In the genomic region with DNA sequence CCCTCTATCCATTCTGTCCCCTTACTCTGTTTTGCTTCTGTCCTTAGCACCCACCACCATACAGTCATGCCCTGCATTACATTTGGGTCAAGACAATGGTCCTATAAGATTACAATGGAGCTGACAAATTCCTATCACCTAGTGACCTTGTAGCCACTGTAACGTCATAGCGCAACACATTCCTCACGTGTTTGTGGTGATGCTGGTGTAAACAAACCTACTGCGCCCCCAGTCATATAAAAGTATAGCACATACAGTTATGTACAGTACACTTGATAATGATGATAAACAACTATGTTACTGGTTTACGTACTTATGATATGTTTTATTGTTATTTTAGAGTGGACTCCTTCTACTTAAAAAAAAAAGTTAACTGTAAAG, we compare ENCODE assay signal across 20 cellular contexts. TPM values are rescaled to one million over a fixed set of nuclear protein-coding genes. Genes with fewer than 3 reads are reported as not detected.
DNase-seq lines count a peak whose midpoint lies in the region; ATAC-seq, FAIRE-seq and TF ChIP-seq lines count a peak whose summit lies in the region.
"Had no signal": no experiment of that assay in that cellular context is flagged by ENCODE, and none has a peak within 500 bp of the region (broad histone marks: within the 10 kb centered on the region; RNA-seq: fewer than 3 reads in every experiment).

No MANE protein-coding gene starts in this region.

- no peak overlapping the region for H2AK5ac ChIP-seq in mesenchymal stem cell (ENCODE audit: low read length, severe bottlenecking)

- H2BK15ac ChIP-seq in mesenchymal stem cell (ENCODE audit: low read depth, poor library complexity, severe bottlenecking): no peak overlapping the region

- H3K79me1 ChIP-seq in mesenchymal stem cell (replicated peaks; ENCODE audit: low read length, poor library complexity, severe bottlenecking): no peaks in the 10 kb centered on the region

- intact Hi-C loops in HepG2 (cut with micrococcal nuclease; ENCODE audit: unreplicated experiment) (loop anchor here (5.0 kb wide), 1 partner anchor 36 kb away; no protein-coding TSS in a partner anchor), right lobe of liver (cut with DNase I) (no loop called here)

- H3K4me1 ChIP-seq in HepG2 (ENCODE audit: insufficient read depth, low read length) (peaks cover 43% of the 10 kb centered on the region), right lobe of liver (no peaks in the 10 kb centered on the region), mesenchymal stem cell (ENCODE audit: control insufficient read depth, insufficient read depth, low read depth, low read length) (peaks cover 18% of the 10 kb centered on the region), GM23248 (ENCODE audit: insufficient read depth) (0 out of 2 replicates have a peak, but pooled peaks cover 7% of the 10 kb centered on the region)

- no peak for FAIRE-seq in HepG2 (lab: Jason Lieb, UNC)
- FAIRE-seq: keratinocyte had no signal

- H3K4me3 Mint-ChIP-seq in activated T-helper 17 cell treated with anti-CD3 and anti-CD28 coated beads, Interleukin-2, amount 50 U/mL, for 72 hours: no peak overlapping the region
- H3K4me3 Mint-ChIP-seq: activated CD8-positive, alpha-beta memory T cell treated with anti-CD3 and anti-CD28 coated beads, Interleukin-2, amount 10 ng/mL, durations not matched to agents 7 days and 5 days; central memory CD8-positive, alpha-beta T cell; memory B cell had no signal

- H3K27me3 ChIP-seq in HepG2 (ENCODE audit: control insufficient read depth in 1 of 2, insufficient read depth in 2 of 2, low read length in 2 of 2) (no peaks in the 10 kb centered on the region), right lobe of liver (no peaks in the 10 kb centered on the region), mesenchymal stem cell (ENCODE audit: control insufficient read depth in 1 of 2, insufficient read depth in 1 of 2, low read length in 2 of 2) (no peaks in the 10 kb centered on the region), GM23248 (replicated peaks; ENCODE audit: insufficient read depth) (0 out of 2 replicates have a peak, but pooled peaks cover under 1% of the 10 kb centered on the region)
- H3K27me3 ChIP-seq: adrenal gland had no signal

- H3K27me3 Mint-ChIP-seq in activated T-helper 17 cell treated with anti-CD3 and anti-CD28 coated beads, Interleukin-2, amount 50 U/mL, for 72 hours: no peaks in the 10 kb centered on the region
- H3K27me3 Mint-ChIP-seq: activated CD8-positive, alpha-beta memory T cell treated with anti-CD3 and anti-CD28 coated beads, Interleukin-2, amount 10 ng/mL, durations not matched to agents 7 days and 5 days; CD8-positive, alpha-beta memory T cell; central memory CD8-positive, alpha-beta T cell had no signal

- in situ Hi-C loops in HepG2 (cut with HindIII; ENCODE audit: extremely low pct_ligation_motif_present, low pct_unique_long_range_greater_than_20kb) (no loop called here), GM23248 (cut with MboI) (no loop called here)

- H2AFZ ChIP-seq in HepG2 (ENCODE audit: low read length) (no peak overlapping the region), mesenchymal stem cell (ENCODE audit: low read depth, low read length) (no peak overlapping the region), GM23248 (no peak overlapping the region)

- no peak overlapping the region for H2BK5ac ChIP-seq in mesenchymal stem cell (ENCODE audit: low read depth, low read length, poor library complexity, severe bottlenecking)

- no peak overlapping the region for H3K4ac ChIP-seq in mesenchymal stem cell (ENCODE audit: low read depth in 1 of 2, low read length in 2 of 2)

- peaks cover 5% of the 10 kb centered on the region for H3K4me1 Mint-ChIP-seq in activated T-helper 17 cell treated with anti-CD3 and anti-CD28 coated beads, Interleukin-2, amount 50 U/mL, for 72 hours

- H3K36me3 Mint-ChIP-seq in activated T-helper 17 cell treated with anti-CD3 and anti-CD28 coated beads, Interleukin-2, amount 50 U/mL, for 72 hours (ENCODE audit: low read depth): no peaks in the 10 kb centered on the region
- H3K36me3 Mint-ChIP-seq: memory B cell had no signal

- TF ChIP-seq POLR2A in HepG2 (IDR thresholded peaks at IDR 0.05; ENCODE audit: insufficient read depth in 1 of 2, low read depth in 2 of 2, low read length in 2 of 2) (no peak), right lobe of liver (IDR thresholded peaks at IDR 0.05) (no peak)

- H3K79me2 ChIP-seq in HepG2 (ENCODE audit: insufficient read depth, low read length) (no peaks in the 10 kb centered on the region), GM23248 (ENCODE audit: insufficient read depth) (no peaks in the 10 kb centered on the region)

- ATAC-seq in HepG2 (no peak), right lobe of liver (no peak), HG03521 (IDR thresholded peaks at IDR 0.05; ENCODE audit: unreplicated experiment) (no peak)
- no peak for ATAC-seq in activated T-helper 17 cell treated with anti-CD3 and anti-CD28 coated beads, Interleukin-2, amount 50 U/mL, for 72 hours (replicated peaks)
- ATAC-seq: activated CD8-positive, alpha-beta memory T cell treated with anti-CD3 and anti-CD28 coated beads, Interleukin-2, amount 10 ng/mL, durations not matched to agents 7 days and 5 days had no signal

- CTCF ChIA-PET in HepG2 (lab: Yijun Ruan, JAX; ENCODE audit: low intra/inter-chr PET ratio, low total read pairs): no interaction called here

- H3K27ac ChIP-seq in HepG2 (ENCODE audit: extremely low read length, insufficient read depth, low read length) (no peak overlapping the region), right lobe of liver (no peak overlapping the region), mesenchymal stem cell (ENCODE audit: low read length, poor library complexity, severe bottlenecking) (no peak overlapping the region), GM23248 (no peak overlapping the region)
- H3K27ac ChIP-seq: adrenal gland, KMS-11 had no signal

- TF ChIP-seq CTCF in HepG2 (CRISPR knock-in tag; IDR thresholded peaks at IDR 0.05): no peak
- TF ChIP-seq CTCF in right lobe of liver (IDR thresholded peaks at IDR 0.05): no peak

- H3F3A ChIP-seq in GM23248 (ENCODE audit: insufficient read depth): 0 out of 2 replicates have a peak, but pooled peaks cover 3% of the 10 kb centered on the region

- H4K91ac ChIP-seq in mesenchymal stem cell (ENCODE audit: low read length): no peak overlapping the region

- H3K23ac ChIP-seq in mesenchymal stem cell (ENCODE audit: low read length in 2 of 2): no peak overlapping the region

- H4K8ac ChIP-seq in mesenchymal stem cell (ENCODE audit: low read length): peak overlapping the region; percentile 71

- H3K36me3 ChIP-seq in HepG2 (replicated peaks in 1 of 2; ENCODE audit: control insufficient read depth in 1 of 2, insufficient read depth in 2 of 2, low read length in 2 of 2): no peaks in the 10 kb centered on the region
- H3K36me3 ChIP-seq in right lobe of liver: no peaks in the 10 kb centered on the region
- no peaks in the 10 kb centered on the region for H3K36me3 ChIP-seq in mesenchymal stem cell (ENCODE audit: control insufficient read depth in 1 of 2, insufficient read depth in 2 of 2, low read depth in 1 of 2, low read length in 2 of 2)
- no peaks in the 10 kb centered on the region for H3K36me3 ChIP-seq in GM23248 (ENCODE audit: low read depth)
- H3K36me3 ChIP-seq: adrenal gland had no signal

- no peaks in the 10 kb centered on the region for H4K20me1 ChIP-seq in HepG2 (ENCODE audit: insufficient read depth, low read length)
- no peaks in the 10 kb centered on the region for H4K20me1 ChIP-seq in GM23248 (ENCODE audit: insufficient read depth)

- no peak overlapping the region for H3K14ac ChIP-seq in mesenchymal stem cell (ENCODE audit: low read length in 2 of 2)

- no peak for TF ChIP-seq RAD21 in HepG2 (CRISPR knock-in tag; IDR thresholded peaks at IDR 0.05)

- TF ChIP-seq EP300 in HepG2 (IDR thresholded peaks at IDR 0.05; ENCODE audit: low read depth in 2 of 2, low read length in 2 of 2): no peak
- no peak for TF ChIP-seq EP300 in HepG2 (CRISPR knock-in tag; IDR thresholded peaks at IDR 0.05; ENCODE audit: borderline replicate concordance)

- peak overlapping the region in 1 of 2 experiments; percentile 67 for H2BK12ac ChIP-seq in mesenchymal stem cell (ENCODE audit: low read length in 2 of 2)

- 41% methylated on average over 5 of the region's 5 CpGs for WGBS in HepG2 (ENCODE audit: low lambda C conversion rate)
- 63% methylated on average over 5 of the region's 5 CpGs for WGBS in right lobe of liver (ENCODE audit: insufficient coverage, low coverage, low lambda C conversion rate, missing lambda C conversion rate)
- WGBS in mesenchymal stem cell: 33% methylated on average over 2 of the region's 5 CpGs
- 87% methylated on average over 5 of the region's 5 CpGs for WGBS in GM23248 (ENCODE audit: low coverage in 1 of 2, low lambda C conversion rate in 2 of 2, missing lambda C conversion rate in 2 of 2), 2 experiments

- H3K9me3 ChIP-seq in HepG2 (ENCODE audit: low read length) (no peaks in the 10 kb centered on the region), right lobe of liver (no peaks in the 10 kb centered on the region), mesenchymal stem cell (ENCODE audit: control insufficient read depth, low read length) (peaks cover 11% of the 10 kb centered on the region), GM23248 (ENCODE audit: low read depth) (no peaks in the 10 kb centered on the region)
- H3K9me3 ChIP-seq: adrenal gland had no signal

- no peak overlapping the region for H3K9ac ChIP-seq in HepG2 (ENCODE audit: insufficient read depth, low read depth, low read length)
- H3K9ac ChIP-seq in mesenchymal stem cell (ENCODE audit: low read length): no peak overlapping the region
- no peak overlapping the region for H3K9ac ChIP-seq in GM23248
- H3K9ac ChIP-seq: KMS-11 had no signal

- H3K4me2 ChIP-seq in HepG2 (ENCODE audit: low read depth, low read length) (no peak overlapping the region), mesenchymal stem cell (ENCODE audit: low read length, poor library complexity, severe bottlenecking) (no peak overlapping the region), GM23248 (ENCODE audit: unreplicated experiment) (no peak overlapping the region)
- H3K4me2 ChIP-seq: KMS-11 had no signal

- no peak overlapping the region for H3K27ac Mint-ChIP-seq in activated T-helper 17 cell treated with anti-CD3 and anti-CD28 coated beads, Interleukin-2, amount 50 U/mL, for 72 hours
- H3K27ac Mint-ChIP-seq: activated CD8-positive, alpha-beta memory T cell treated with anti-CD3 and anti-CD28 coated beads, Interleukin-2, amount 10 ng/mL, durations not matched to agents 7 days and 5 days; CD8-positive, alpha-beta memory T cell; memory B cell had no signal

- no peaks in the 10 kb centered on the region for H3K9me3 Mint-ChIP-seq in activated T-helper 17 cell treated with anti-CD3 and anti-CD28 coated beads, Interleukin-2, amount 50 U/mL, for 72 hours
- H3K9me3 Mint-ChIP-seq: central memory CD8-positive, alpha-beta T cell had no signal

- H2BK120ac ChIP-seq in mesenchymal stem cell (ENCODE audit: low read depth, low read length): no peak overlapping the region

- no TSS peak for BruUV-seq in HepG2 (replicated peaks; lab: Mats Ljungman, UMichigan)

- H3K18ac ChIP-seq in mesenchymal stem cell (ENCODE audit: low read depth in 1 of 2, low read length in 2 of 2): peak overlapping the region in 1 of 2 experiments; percentile 22

- POLR2A ChIA-PET in HepG2 (lab: Yijun Ruan, JAX): interaction anchor here (0.5 to 0.7 kb wide), 2 partner anchors 209 to 335 kb away, joined by 3 to 4 read pairs; no protein-coding TSS in a partner anchor

- no peak overlapping the region for H3K4me3 ChIP-seq in HepG2 (replicated peaks in 1 of 3; ENCODE audit: insufficient read depth in 1 of 3, low read depth in 2 of 3, low read length in 3 of 3)
- H3K4me3 ChIP-seq in right lobe of liver: no peak overlapping the region
- no peak overlapping the region for H3K4me3 ChIP-seq in mesenchymal stem cell (ENCODE audit: insufficient read depth in 1 of 2, low read depth in 1 of 2, low read length in 2 of 2)
- H3K4me3 ChIP-seq in GM23248: no peak overlapping the region
- H3K4me3 ChIP-seq: adrenal gland had no signal

- H3K9me2 ChIP-seq in GM23248 (ENCODE audit: insufficient read depth): no peaks in the 10 kb centered on the region

- DNase-seq in HepG2 (ENCODE audit: low spot score) (peak; percentile 58), right lobe of liver (no peak), SW480 (ENCODE audit: low spot score) (peak; percentile 83), mesenchymal stem cell (peak; percentile 71), GM23248 (no peak), NCI-H187 treated with DMSO at 0.1 percent for 48 hours (lab: John Stamatoyannopoulos, UW) (no peak)
- DNase-seq: activated CD4-positive, CD25-positive, alpha-beta regulatory T cell treated with anti-CD3 and anti-CD28 coated beads, Interleukin-2, amount 50 U/mL, for 72 hours; activated CD8-positive, alpha-beta memory T cell treated with anti-CD3 and anti-CD28 coated beads, Interleukin-2, amount 10 ng/mL, durations not matched to agents 7 days and 5 days; adrenal gland; CD8-positive, alpha-beta memory T cell; NCI-H1105; NCI-H526; SIG-M5; T1000 had no signal

RNA-seq across cellular contexts. Expression of gene CITED4, which starts 4.2 kb away (rescaled TPM):
- 5.8 and 9.9 TPM in 2 replicates for total RNA-seq in HepG2 (2016; rRNA removed; fragmentation: Illumina TruSeq; extraction: Trizol)
- total RNA-seq in HepG2 (2016; cell fraction: cytosol; rRNA removed; fragmentation: Illumina TruSeq; extraction: Trizol; ENCODE audit: low read depth): 8.5 and 9.6 TPM in 2 replicates
- 6.5 and 9.1 TPM in 2 replicates for total RNA-seq in HepG2 (2016; cell fraction: insoluble cytoplasmic fraction; rRNA removed; fragmentation: Illumina TruSeq; extraction: Trizol)
- 11.1 and 14.4 TPM in 2 replicates for total RNA-seq in HepG2 (2016; cell fraction: membrane; rRNA removed; fragmentation: Illumina TruSeq; extraction: Trizol)
- 4.1 and 4.2 TPM in 2 replicates for total RNA-seq in HepG2 (2016; cell fraction: nucleus; rRNA removed; fragmentation: Illumina TruSeq; extraction: Trizol)
- polyA plus RNA-seq in HepG2 (2011; rRNA removed): 1.5 and 2.0 TPM in 2 replicates
- polyA plus RNA-seq in HepG2 (2011; cell fraction: cytosol; rRNA removed): 1.7 and 3.5 TPM in 2 replicates
- 3.7 and 3.9 TPM in 2 replicates for polyA plus RNA-seq in HepG2 (2011; cell fraction: nucleus; rRNA removed)
- polyA plus RNA-seq in HepG2 (2012): 5.5 and 6.8 TPM in 2 replicates
- polyA plus RNA-seq in HepG2 (2016; cell fraction: cytosol; fragmentation: Illumina TruSeq; extraction: Trizol; ENCODE audit: low read depth): 9.0 and 13.1 TPM in 2 replicates
- 11.7 and 13.4 TPM in 2 replicates for polyA plus RNA-seq in HepG2 (2016; cell fraction: insoluble cytoplasmic fraction; fragmentation: Illumina TruSeq; extraction: Trizol; ENCODE audit: low read depth)
- polyA plus RNA-seq in HepG2 (2016; cell fraction: membrane; fragmentation: Illumina TruSeq; extraction: Trizol; ENCODE audit: low read depth): 14.8 and 15.5 TPM in 2 replicates
- polyA plus RNA-seq in HepG2 (2016; cell fraction: nucleus; fragmentation: Illumina TruSeq; extraction: Trizol; ENCODE audit: insufficient read depth, low read depth): 13.0 and 14.6 TPM in 2 replicates
- 1.8 and 1.9 TPM in 2 replicates for polyA minus RNA-seq in HepG2 (2011; rRNA and poly(A)+ RNA removed; ENCODE audit: low replicate concordance)
- polyA minus RNA-seq in HepG2 (2011; cell fraction: cytosol; rRNA and poly(A)+ RNA removed): 3.7 and 5.4 TPM in 2 replicates
- polyA minus RNA-seq in HepG2 (2011; cell fraction: nucleus; rRNA and poly(A)+ RNA removed): 1.6 and 2.2 TPM in 2 replicates
- 100 to 1,000 TPM in 1 of 6 experiments, 10 to 100 TPM in 5; 19.0 to 116 (median 25.8) TPM for total RNA-seq in right lobe of liver
- polyA plus RNA-seq in mesenchymal stem cell (2013, experiment 1 of 2): 8.6 TPM
- 9.3 TPM for polyA plus RNA-seq in mesenchymal stem cell (2013, experiment 2 of 2)
- total RNA-seq in GM23248 (2014; rRNA removed; shearing (Covaris generic)): not detected in 2 replicates
- polyA plus RNA-seq in GM23248 (2016; fragmentation: Nextera tagmentation; extraction: Ambion mirVana): 0.19 TPM in 1 of 2 replicates, not detected in the other
- 1 to 10 TPM; 2.1 to 3.7 TPM for total RNA-seq in activated T-helper 17 cell treated with anti-CD3 and anti-CD28 coated beads, Interleukin-2, amount 50 U/mL, for 72 hours

Comparison
In these comparisons a context has a peak if more than half of its experiments do, and no peak if none do; other contexts are left out.
1. DNase-seq: peak in HepG2 (single experiment), SW480 (single experiment) and mesenchymal stem cell (single experiment); none in right lobe of liver (0 of 3), GM23248 (single experiment) and NCI-H187 treated with DMSO at 0.1 percent for 48 hours (single experiment).